16 cellular contexts compared by ENCODE assay signal in genomic region chr9:134591082-134591571, GRCh38. TPM values are rescaled to one million over a fixed set of nuclear protein-coding genes. Genes with fewer than 3 reads are reported as not detected.
A peak's percentile ranks its signal among the peaks of the same experiment; 100 is the strongest.
DNase-seq lines count a peak whose midpoint lies in the region; ATAC-seq and TF ChIP-seq lines count a peak whose summit lies in the region.
"Had no signal": no experiment of that assay in that cellular context is flagged by ENCODE, and none has a peak within 500 bp of the region (broad histone marks: within the 10 kb centered on the region; RNA-seq: fewer than 3 reads in every experiment).

No MANE protein-coding gene starts in this region.

- intact Hi-C loops in PC-3 (cut with micrococcal nuclease) = no loop called here

- H3K36me3 ChIP-seq in PC-3 (ENCODE audit: low read depth, low read length) = no peaks in the 10 kb centered on the region

- no peaks in the 10 kb centered on the region; the same call in 1 of the 2 replicates for H3K4me1 ChIP-seq in PC-3 (ENCODE audit: insufficient read depth, low read length)

- ATAC-seq in PC-3 = no peak
- ATAC-seq in GM21619 (IDR thresholded peaks at IDR 0.05; ENCODE audit: unreplicated experiment) = no peak
- no peak for ATAC-seq in GM18907 (IDR thresholded peaks at IDR 0.05; ENCODE audit: unreplicated experiment)
- ATAC-seq: GM23338 had no signal

- no peaks in the 10 kb centered on the region for H3F3A ChIP-seq in PC-3 (ENCODE audit: low read length, unreplicated experiment)

- H3K9me2 ChIP-seq in PC-3 (replicated peaks; ENCODE audit: low read length) = no peaks in the 10 kb centered on the region

- H3K79me2 ChIP-seq in PC-3 (ENCODE audit: low read length) = no peaks in the 10 kb centered on the region

- H3K27me3 ChIP-seq in PC-3 (ENCODE audit: low read length) = no peaks in the 10 kb centered on the region

- no peaks in the 10 kb centered on the region for H4K20me1 ChIP-seq in PC-3 (ENCODE audit: low read length)

- CTCF ChIA-PET in PC-3 (lab: Charles Lee) = no interaction called here

- H3K4me2 ChIP-seq in PC-3 (ENCODE audit: low read length) = no peak overlapping the region
- H3K4me2 ChIP-seq: GM23338 had no signal

- DNase-seq in DMS79 treated with DMSO at 0.1 percent for 48 hours (lab: John Stamatoyannopoulos, UW) = peak; percentile 52
- peak; percentile 95 for DNase-seq in NCI-H345 treated with DMSO at 0.1 percent for 48 hours (lab: John Stamatoyannopoulos, UW; ENCODE audit: unreplicated experiment)
- DNase-seq in fibroblast of villous mesenchyme (ENCODE audit: low read depth) = peak; percentile 86
- peak; percentile 6 for DNase-seq in pons (ENCODE audit: low spot score)
- DNase-seq in PC-3 = no peak
- no peak for DNase-seq in putamen (ENCODE audit: low spot score)
- DNase-seq: activated CD4-positive, alpha-beta T cell treated with anti-CD3 and anti-CD28 coated beads for 48 hours; CD4-positive, CD25-positive, alpha-beta regulatory T cell; midbrain; NCI-H1436 treated with DMSO at 0.1 percent for 48 hours; NCI-H524 treated with DMSO at 0.1 percent for 48 hours; stimulated activated CD4-positive, alpha-beta T cell treated with anti-CD3 and anti-CD28 coated beads, Interleukin-4, amount 100 ng/mL, for 24 hours had no signal

- TF ChIP-seq CTCF in fibroblast of villous mesenchyme (IDR thresholded peaks at IDR 0.05; ENCODE audit: insufficient read depth, low read depth, low read length) (no peak), PC-3 (conservative IDR thresholded peaks at IDR 0.05; ENCODE audit: low read depth, low read length) (no peak)

- POLR2A ChIA-PET in PC-3 (lab: Charles Lee; ENCODE audit: unreplicated experiment) = no interaction called here

- no peaks in the 10 kb centered on the region for H3K9me3 ChIP-seq in PC-3 (ENCODE audit: low read length)

- no peak overlapping the region for H3K27ac ChIP-seq in PC-3 (ENCODE audit: low read length)

- H2AFZ ChIP-seq in PC-3 (ENCODE audit: low read length) = no peak overlapping the region
- H2AFZ ChIP-seq: GM23338 had no signal

- H3K4me3 ChIP-seq in fibroblast of villous mesenchyme (ENCODE audit: low read depth, low read length) (no peak overlapping the region), PC-3 (ENCODE audit: low read length) (no peak overlapping the region)
- H3K4me3 ChIP-seq: GM23338 had no signal

- H3K9ac ChIP-seq in PC-3 (ENCODE audit: low read length) = no peak overlapping the region

- no TSS peak for BruUV-seq in PC-3 (replicated peaks; lab: Mats Ljungman, UMichigan)

RNA-seq across cellular contexts. Expression of gene COL5A1, which starts 50.5 kb away (rescaled TPM):
- total RNA-seq in fibroblast of villous mesenchyme = 295 and 502 TPM in 2 replicates
- 10.6 and 15.4 TPM in 2 replicates for total RNA-seq in PC-3 (2014; rRNA removed)
- total RNA-seq: activated T-helper 1 cell treated with anti-CD3 and anti-CD28 coated beads, Interleukin-12 subunit alpha, Interleukin-12 subunit beta, Interleukin-2, Interleukin-4 antibody, amounts not matched to agents 30 ng/mL and 10 ng/mL and 1 ng/mL, durations not matched to agents 14 hours and 24 hours and 36 hours had no signal

Comparison
In these comparisons a context has a peak if more than half of its experiments do, and no peak if none do; other contexts are left out.
1. DNase-seq: peak in DMS79 treated with DMSO at 0.1 percent for 48 hours (single experiment), NCI-H345 treated with DMSO at 0.1 percent for 48 hours (single experiment), fibroblast of villous mesenchyme (single experiment) and pons (single experiment); none in PC-3 (single experiment) and putamen (single experiment).
2. RNA of gene COL5A1, which starts 50.5 kb away (total RNA-seq): 295 to 502 TPM in fibroblast of villous mesenchyme; 10.6 to 15.4 TPM in PC-3; every median in the first group is over 10 times any median in the second.